ENCODE assay signal across 8 cellular contexts in genomic region chr7:2063562-2064360, GRCh38.
A peak's percentile ranks its signal among the peaks of the same experiment; 100 is the strongest.
DNase-seq lines count a peak whose midpoint lies in the region; ATAC-seq and TF ChIP-seq lines count a peak whose summit lies in the region.
"Had no signal": no experiment of that assay in that cellular context is flagged by ENCODE, and none has a peak within 500 bp of the region (broad histone marks: within the 10 kb centered on the region; RNA-seq: fewer than 3 reads in every experiment).

No MANE protein-coding gene starts in this region.

- H3K36me3 Mint-ChIP-seq in stimulated activated memory B cell treated with anti-CD40 and anti-IgM and Interleukin-4, amounts not matched to agents 10 μg/mL and 1 μg/mL and 100 μg/mL, for 72 hours = peaks cover 52% of the 10 kb centered on the region
- H3K36me3 Mint-ChIP-seq in activated CD4-positive, alpha-beta memory T cell treated with anti-CD3 and anti-CD28 coated beads for 36 hours = peaks cover 8% of the 10 kb centered on the region

- H3K4me1 Mint-ChIP-seq in stimulated activated memory B cell treated with anti-CD40 and anti-IgM and Interleukin-4, amounts not matched to agents 10 μg/mL and 1 μg/mL and 100 μg/mL, for 72 hours = peaks cover 28% of the 10 kb centered on the region
- H3K4me1 Mint-ChIP-seq in activated CD4-positive, alpha-beta memory T cell treated with anti-CD3 and anti-CD28 coated beads for 36 hours (ENCODE audit: low read depth) = peaks cover 14% of the 10 kb centered on the region

- WGBS in gastroesophageal sphincter (ENCODE audit: low coverage in 1 of 2), 2 donors = 58 to 60% methylated on average over 2 to 11 of the region's 27 CpGs

- H3K27me3 ChIP-seq in RWPE2 (ENCODE audit: insufficient read depth, poor library complexity, severe bottlenecking) = no peaks in the 10 kb centered on the region
- H3K27me3 ChIP-seq in gastroesophageal sphincter = no peaks in the 10 kb centered on the region
- H3K27me3 ChIP-seq: gastrocnemius medialis had no signal

- peak; percentile 9 for DNase-seq in ELR (ENCODE audit: low read depth)
- DNase-seq in RWPE2 (ENCODE audit: low spot score) = no peak
- no peak for DNase-seq in H4 (ENCODE audit: low spot score)
- no peak for DNase-seq in activated CD4-positive, alpha-beta memory T cell treated with anti-CD3 and anti-CD28 coated beads for 36 hours
- DNase-seq: gastrocnemius medialis had no signal

- H3K9me3 ChIP-seq in RWPE2 (ENCODE audit: severe bottlenecking) (no peaks in the 10 kb centered on the region), gastroesophageal sphincter (peaks cover 0 to 8% (median 0%) of the 10 kb centered on the region in 3 donors)
- H3K9me3 ChIP-seq: gastrocnemius medialis had no signal

- CTCF ChIA-PET in activated CD4-positive, alpha-beta memory T cell treated with anti-CD3 and anti-CD28 coated beads for 36 hours (lab: Charles Lee) = no interaction called here

- ATAC-seq in RWPE2 (ENCODE audit: low read depth) (peak; percentile 64), gastroesophageal sphincter (peak; percentile 54), HG03045 (IDR thresholded peaks at IDR 0.05; ENCODE audit: unreplicated experiment) (no peak)
- no peak for ATAC-seq in stimulated activated memory B cell treated with anti-CD40 and anti-IgM and Interleukin-4, amounts not matched to agents 10 μg/mL and 1 μg/mL and 100 μg/mL, for 72 hours

- POLR2A ChIA-PET in activated CD4-positive, alpha-beta memory T cell treated with anti-CD3 and anti-CD28 coated beads for 36 hours (lab: Charles Lee) = no interaction called here

- H3K4me3 ChIP-seq in RWPE2 (ENCODE audit: severe bottlenecking) (no peak overlapping the region), gastroesophageal sphincter (no peak overlapping the region)
- H3K4me3 ChIP-seq: gastrocnemius medialis had no signal

- TF ChIP-seq CTCF in RWPE2 (IDR thresholded peaks at IDR 0.05; ENCODE audit: poor library complexity, severe bottlenecking) (no peak), gastroesophageal sphincter (IDR thresholded peaks at IDR 0.05) (no peak)

- H3K27me3 Mint-ChIP-seq in stimulated activated memory B cell treated with anti-CD40 and anti-IgM and Interleukin-4, amounts not matched to agents 10 μg/mL and 1 μg/mL and 100 μg/mL, for 72 hours = no peaks in the 10 kb centered on the region
- H3K27me3 Mint-ChIP-seq in activated CD4-positive, alpha-beta memory T cell treated with anti-CD3 and anti-CD28 coated beads for 36 hours = no peaks in the 10 kb centered on the region

- no peak overlapping the region for H3K27ac ChIP-seq in RWPE2 (ENCODE audit: poor library complexity, severe bottlenecking)
- H3K27ac ChIP-seq in gastroesophageal sphincter = no peak overlapping the region
- H3K27ac ChIP-seq: gastrocnemius medialis had no signal

- H3K36me3 ChIP-seq in RWPE2 (ENCODE audit: low read depth) (no peaks in the 10 kb centered on the region), gastroesophageal sphincter (peaks cover 0 to 41% of the 10 kb centered on the region in 2 donors)

- TF ChIP-seq POLR2A in gastroesophageal sphincter (IDR thresholded peaks at IDR 0.05) = no peak

- no peak overlapping the region for H3K4me3 Mint-ChIP-seq in stimulated activated memory B cell treated with anti-CD40 and anti-IgM and Interleukin-4, amounts not matched to agents 10 μg/mL and 1 μg/mL and 100 μg/mL, for 72 hours
- no peak overlapping the region for H3K4me3 Mint-ChIP-seq in activated CD4-positive, alpha-beta memory T cell treated with anti-CD3 and anti-CD28 coated beads for 36 hours

- intact Hi-C loops in activated CD4-positive, alpha-beta memory T cell treated with anti-CD3 and anti-CD28 coated beads for 36 hours (cut with micrococcal nuclease) = no loop called here

- peaks cover 6% of the 10 kb centered on the region for H3K4me1 ChIP-seq in RWPE2 (ENCODE audit: insufficient read depth, poor library complexity, severe bottlenecking)
- peaks cover 0 to 11% (median 0%) of the 10 kb centered on the region in 3 donors for H3K4me1 ChIP-seq in gastroesophageal sphincter
- H3K4me1 ChIP-seq: gastrocnemius medialis had no signal

- peak overlapping the region; percentile 40 for H3K27ac Mint-ChIP-seq in stimulated activated memory B cell treated with anti-CD40 and anti-IgM and Interleukin-4, amounts not matched to agents 10 μg/mL and 1 μg/mL and 100 μg/mL, for 72 hours
- no peak overlapping the region for H3K27ac Mint-ChIP-seq in activated CD4-positive, alpha-beta memory T cell treated with anti-CD3 and anti-CD28 coated beads for 36 hours

- peaks cover 5% of the 10 kb centered on the region for H3K9me3 Mint-ChIP-seq in stimulated activated memory B cell treated with anti-CD40 and anti-IgM and Interleukin-4, amounts not matched to agents 10 μg/mL and 1 μg/mL and 100 μg/mL, for 72 hours
- peaks cover 13% of the 10 kb centered on the region for H3K9me3 Mint-ChIP-seq in activated CD4-positive, alpha-beta memory T cell treated with anti-CD3 and anti-CD28 coated beads for 36 hours

- no peak for TF ChIP-seq EP300 in gastroesophageal sphincter (IDR thresholded peaks at IDR 0.05)

Comparison
In these comparisons a context has a peak if more than half of its experiments do, and no peak if none do; other contexts are left out.
1. ATAC-seq: peak in RWPE2 (single experiment) and gastroesophageal sphincter (single experiment); none in stimulated activated memory B cell treated with anti-CD40 and anti-IgM and Interleukin-4, amounts not matched to agents 10 μg/mL and 1 μg/mL and 100 μg/mL, for 72 hours (single experiment) and HG03045 (single experiment).